In genomic region chrX:85111347-85111746, GRCh38 we compare ENCODE assay signal across 9 cellular contexts.
DNase-seq lines count a peak whose midpoint lies in the region; ATAC-seq and TF ChIP-seq lines count a peak whose summit lies in the region.
"Had no signal": no experiment of that assay in that cellular context is flagged by ENCODE, and none has a peak within 500 bp of the region (broad histone marks: within the 10 kb centered on the region; RNA-seq: fewer than 3 reads in every experiment).

No MANE protein-coding gene starts in this region.

- H3K4me1 Mint-ChIP-seq in natural killer cell: no peaks in the 10 kb centered on the region
- H3K4me1 Mint-ChIP-seq in natural killer cell treated with Interleukin-12 subunit alpha and Interleukin-12 subunit beta and Interleukin-15 and Interleukin-18, amount 100 ng/mL, for 72 hours (ENCODE audit: low read depth in 2 of 2): no peaks in the 10 kb centered on the region

- ATAC-seq in natural killer cell: no peak
- ATAC-seq in natural killer cell treated with Interleukin-12 subunit alpha and Interleukin-12 subunit beta and Interleukin-15 and Interleukin-18, amount 100 ng/mL, for 72 hours: no peak
- no peak for ATAC-seq in stimulated activated naive CD8-positive, alpha-beta T cell treated with anti-CD3 and anti-CD28 coated beads, Interleukin-15, Interleukin-2, amounts not matched to agents 100 U/mL and 50 U/mL, for 24 hours

- no peaks in the 10 kb centered on the region for H3K36me3 Mint-ChIP-seq in natural killer cell
- H3K36me3 Mint-ChIP-seq in natural killer cell treated with Interleukin-12 subunit alpha and Interleukin-12 subunit beta and Interleukin-15 and Interleukin-18, amount 100 ng/mL, for 72 hours: no peaks in the 10 kb centered on the region
- H3K36me3 Mint-ChIP-seq: memory B cell had no signal

- intact Hi-C loops in natural killer cell (cut with micrococcal nuclease): no loop called here

- no peak overlapping the region for H3K27ac Mint-ChIP-seq in natural killer cell
- no peak overlapping the region for H3K27ac Mint-ChIP-seq in natural killer cell treated with Interleukin-12 subunit alpha and Interleukin-12 subunit beta and Interleukin-15 and Interleukin-18, amount 100 ng/mL, for 72 hours
- H3K27ac Mint-ChIP-seq: memory B cell had no signal

- H3K9me3 Mint-ChIP-seq in natural killer cell: no peaks in the 10 kb centered on the region
- H3K9me3 Mint-ChIP-seq in natural killer cell treated with Interleukin-12 subunit alpha and Interleukin-12 subunit beta and Interleukin-15 and Interleukin-18, amount 100 ng/mL, for 72 hours: no peaks in the 10 kb centered on the region
- H3K9me3 Mint-ChIP-seq: memory B cell had no signal

- peaks cover 0 to 3% of the 10 kb centered on the region in 2 donors for H3K27me3 Mint-ChIP-seq in natural killer cell (ENCODE audit: low read depth in 2 of 2)
- H3K27me3 Mint-ChIP-seq in natural killer cell treated with Interleukin-12 subunit alpha and Interleukin-12 subunit beta and Interleukin-15 and Interleukin-18, amount 100 ng/mL, for 72 hours: peaks cover 0 to 5% of the 10 kb centered on the region in 2 donors
- H3K27me3 Mint-ChIP-seq: memory B cell had no signal

- in situ Hi-C loops in G401 (cut with HindIII; ENCODE audit: low sequenced_read_pairs): no loop called here

- peak; percentile 47 for TF ChIP-seq CTCF in natural killer cell (IDR thresholded peaks at IDR 0.05)

- no peak overlapping the region for H3K4me3 Mint-ChIP-seq in natural killer cell
- H3K4me3 Mint-ChIP-seq in natural killer cell treated with Interleukin-12 subunit alpha and Interleukin-12 subunit beta and Interleukin-15 and Interleukin-18, amount 100 ng/mL, for 72 hours: no peak overlapping the region
- H3K4me3 Mint-ChIP-seq: memory B cell had no signal

- DNase-seq in natural killer cell (no peak), RKO (ENCODE audit: low spot score) (peak; percentile 37), foreskin melanocyte (peak; percentile 2), G401 (ENCODE audit: low spot score) (no peak), cerebellar nuclear complex (lab: John Stamatoyannopoulos, UW) (no peak)
- no peak for DNase-seq in natural killer cell treated with Interleukin-12 subunit alpha and Interleukin-12 subunit beta and Interleukin-15 and Interleukin-18, amount 100 ng/mL, for 72 hours (ENCODE audit: low spot score)
- no peak for DNase-seq in activated effector memory CD4-positive, alpha-beta T cell treated with Interleukin-2 at 50 U/mL for 16 hours
- no peak for DNase-seq in stimulated activated naive CD8-positive, alpha-beta T cell treated with anti-CD3 and anti-CD28 coated beads, Interleukin-15, Interleukin-2, amounts not matched to agents 100 U/mL and 50 U/mL, for 24 hours

Comparison
In these comparisons a context has a peak if more than half of its experiments do, and no peak if none do; other contexts are left out.
1. DNase-seq: peak in RKO (single experiment) and foreskin melanocyte (single experiment); none in natural killer cell (single experiment), natural killer cell treated with Interleukin-12 subunit alpha and Interleukin-12 subunit beta and Interleukin-15 and Interleukin-18, amount 100 ng/mL, for 72 hours (single experiment), G401 (single experiment), cerebellar nuclear complex (0 of 2), activated effector memory CD4-positive, alpha-beta T cell treated with Interleukin-2 at 50 U/mL for 16 hours (single experiment) and stimulated activated naive CD8-positive, alpha-beta T cell treated with anti-CD3 and anti-CD28 coated beads, Interleukin-15, Interleukin-2, amounts not matched to agents 100 U/mL and 50 U/mL, for 24 hours (single experiment).